8 cellular contexts compared by ENCODE assay signal in the genomic region with DNA sequence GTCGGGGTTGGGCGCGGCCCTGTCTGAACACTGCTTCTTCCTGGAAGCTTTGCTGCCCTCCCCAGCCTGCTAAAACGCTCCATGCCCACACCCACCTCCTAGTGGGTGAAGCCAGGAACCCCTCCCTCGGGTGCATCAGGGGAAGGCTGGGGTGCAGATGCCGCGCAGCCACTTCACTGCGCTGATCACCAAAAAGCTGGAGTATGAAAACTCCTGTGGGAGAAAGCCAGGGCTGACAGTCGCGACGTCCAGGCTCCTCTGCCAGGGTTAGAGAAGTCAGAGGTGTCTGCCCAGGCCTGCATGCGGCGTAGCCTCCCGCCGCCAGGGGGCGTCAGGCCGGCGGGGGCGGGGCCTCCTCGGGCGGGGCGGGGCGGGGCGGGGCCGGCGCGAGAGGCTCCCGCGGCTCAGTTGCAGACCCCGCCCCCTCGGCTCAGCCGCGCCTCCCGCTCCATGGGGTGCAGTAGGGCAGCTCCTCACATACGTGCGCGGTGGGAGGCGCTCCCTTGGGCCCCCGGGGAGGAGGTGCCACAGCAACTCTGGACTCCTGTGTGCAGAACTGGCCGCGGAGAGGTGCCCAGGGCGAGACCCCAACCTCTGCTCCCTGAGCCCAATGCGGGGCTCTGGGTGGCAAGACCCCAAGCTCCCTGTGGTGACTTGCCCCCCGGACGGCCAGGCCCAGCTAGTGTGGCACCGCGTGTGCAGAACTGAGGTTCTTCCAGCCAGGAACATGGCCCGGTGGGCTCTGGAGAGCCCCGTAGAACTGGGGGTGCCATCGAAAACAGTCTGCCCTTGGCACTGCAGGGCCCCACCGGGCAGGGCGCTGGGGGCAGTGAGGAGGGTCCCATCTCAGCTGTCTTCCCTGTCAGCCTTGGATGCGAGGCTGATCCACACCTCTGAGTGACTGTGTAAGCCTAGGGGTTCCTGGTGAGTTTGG. TPM values are rescaled to one million over a fixed set of nuclear protein-coding genes. Genes with fewer than 3 reads are reported as not detected.
DNase-seq lines count a peak whose midpoint lies in the region; ATAC-seq and FAIRE-seq lines count a peak whose summit lies in the region.

No MANE protein-coding gene starts in this region.

- peak overlapping the region; percentile 14 for H3K4me3 ChIP-seq in mesodermal cell (ENCODE audit: extremely low read depth, insufficient read depth, low read length, poor library complexity, severe bottlenecking)

- CTCF ChIA-PET in activated CD8-positive, alpha-beta T cell treated with anti-CD3 and anti-CD28 coated beads, Interleukin-2, amount 10 ng/mL, durations not matched to agents 7 days and 5 days (lab: Charles Lee), result interaction anchor here (0.8 to 7.8 kb wide), 17 partner anchors 10 to 1072 kb away, joined by 3 to 119 read pairs (median 7); partner anchors contain the start of genes ANKMY1, CAPN10 and GPR35

- peaks cover 29% of the 10 kb centered on the region for H3K4me1 ChIP-seq in mesodermal cell (ENCODE audit: control insufficient read depth, insufficient read depth, low read length, poor library complexity, severe bottlenecking)

- H3K36me3 Mint-ChIP-seq in activated CD8-positive, alpha-beta T cell treated with anti-CD3 and anti-CD28 coated beads, Interleukin-2, amount 10 ng/mL, durations not matched to agents 7 days and 5 days (ENCODE audit: low read depth), result peaks cover 51% of the 10 kb centered on the region

- peak overlapping the region; percentile 97 for H3K27ac Mint-ChIP-seq in activated CD8-positive, alpha-beta T cell treated with anti-CD3 and anti-CD28 coated beads, Interleukin-2, amount 10 ng/mL, durations not matched to agents 7 days and 5 days

- H3K27ac ChIP-seq in mesodermal cell (ENCODE audit: low read depth, low read length, severe bottlenecking), result peak overlapping the region; percentile 72

- no peaks in the 10 kb centered on the region for H3K9me3 Mint-ChIP-seq in activated CD8-positive, alpha-beta T cell treated with anti-CD3 and anti-CD28 coated beads, Interleukin-2, amount 10 ng/mL, durations not matched to agents 7 days and 5 days (ENCODE audit: insufficient read depth)

- H3K27me3 Mint-ChIP-seq in activated CD8-positive, alpha-beta T cell treated with anti-CD3 and anti-CD28 coated beads, Interleukin-2, amount 10 ng/mL, durations not matched to agents 7 days and 5 days (ENCODE audit: low read depth), result no peaks in the 10 kb centered on the region

- peak; percentile 70 for FAIRE-seq in GM19239 (lab: Jason Lieb, UNC)

- H3K4me3 Mint-ChIP-seq in activated CD8-positive, alpha-beta T cell treated with anti-CD3 and anti-CD28 coated beads, Interleukin-2, amount 10 ng/mL, durations not matched to agents 7 days and 5 days, result peak overlapping the region; percentile 86

- WGBS in mesodermal cell (ENCODE audit: insufficient coverage in 2 of 2), 2 experiments, result 29% methylated on average over 33 to 35 of the region's 53 CpGs

- ATAC-seq in HG03432 (IDR thresholded peaks at IDR 0.05; ENCODE audit: unreplicated experiment), result peak; percentile 51
- peak; percentile 70 for ATAC-seq in activated CD8-positive, alpha-beta T cell treated with anti-CD3 and anti-CD28 coated beads, Interleukin-2, amount 10 ng/mL, durations not matched to agents 7 days and 5 days

- DNase-seq in CD1c-positive myeloid dendritic cell (ENCODE audit: extremely low spot score) (peak; percentile 96), GM19239 (ENCODE audit: insufficient read length, low spot score) (peak; percentile 80), NCI-H774 (lab: John Stamatoyannopoulos, UW) (peak; percentile 82)
- DNase-seq in activated CD8-positive, alpha-beta T cell treated with anti-CD3 and anti-CD28 coated beads, Interleukin-2, amount 10 ng/mL, durations not matched to agents 7 days and 5 days, result peak; percentile 98
- peak; percentile 88 for DNase-seq in effector CD8-positive, alpha-beta T cell (lab: John Stamatoyannopoulos, UW)
- peak; percentile 95 for DNase-seq in stimulated activated CD8-positive, alpha-beta memory T cell treated with anti-CD3 and anti-CD28 coated beads, Interleukin-15, amount 100 ng/mL, for 48 hours (ENCODE audit: low read depth in 2 of 2)

- POLR2A ChIA-PET in activated CD8-positive, alpha-beta T cell treated with anti-CD3 and anti-CD28 coated beads, Interleukin-2, amount 10 ng/mL, durations not matched to agents 7 days and 5 days (lab: Charles Lee), result interaction anchor here (1.3 to 4.2 kb wide), 7 partner anchors 10 to 60 kb away, joined by 4 to 53 read pairs (median 7); partner anchors contain the start of gene CAPN10

- no peaks in the 10 kb centered on the region for H3K9me3 ChIP-seq in mesodermal cell (ENCODE audit: control insufficient read depth, low read length)

- H3K4me1 Mint-ChIP-seq in activated CD8-positive, alpha-beta T cell treated with anti-CD3 and anti-CD28 coated beads, Interleukin-2, amount 10 ng/mL, durations not matched to agents 7 days and 5 days (ENCODE audit: low read depth), result peaks cover 77% of the 10 kb centered on the region

- peaks cover 15% of the 10 kb centered on the region for H3K36me3 ChIP-seq in mesodermal cell (ENCODE audit: control insufficient read depth, insufficient read depth, low read length)

RNA-seq across cellular contexts. Expression of gene RNPEPL1, which starts 1.8 kb away (rescaled TPM):
- total RNA-seq in activated CD8-positive, alpha-beta T cell treated with anti-CD3 and anti-CD28 coated beads, Interleukin-2, amount 10 ng/mL, durations not matched to agents 7 days and 5 days, result 100 to 1,000 TPM; 110 to 113 TPM
- polyA plus RNA-seq in mesodermal cell (2013, experiment 1 of 2), result 30.9 TPM
- polyA plus RNA-seq in mesodermal cell (2013, experiment 2 of 2), result 26.6 TPM

RNA-seq across cellular contexts. Expression of gene DUSP28, which starts 6.3 kb away (rescaled TPM):
- total RNA-seq in activated CD8-positive, alpha-beta T cell treated with anti-CD3 and anti-CD28 coated beads, Interleukin-2, amount 10 ng/mL, durations not matched to agents 7 days and 5 days, result 1 to 10 TPM; 6.8 to 8.1 TPM
- polyA plus RNA-seq in mesodermal cell (2013, experiment 1 of 2), result 4.7 TPM
- 6.2 TPM for polyA plus RNA-seq in mesodermal cell (2013, experiment 2 of 2)

RNA-seq across cellular contexts. Expression of gene ANKMY1, which starts 8.7 kb away (rescaled TPM):
- 10 to 100 TPM; 27.9 to 33.3 TPM for total RNA-seq in activated CD8-positive, alpha-beta T cell treated with anti-CD3 and anti-CD28 coated beads, Interleukin-2, amount 10 ng/mL, durations not matched to agents 7 days and 5 days
- 7.9 TPM for polyA plus RNA-seq in mesodermal cell (2013, experiment 1 of 2)
- 6.0 TPM for polyA plus RNA-seq in mesodermal cell (2013, experiment 2 of 2)

RNA-seq across cellular contexts. Expression of gene CAPN10, which starts 20.1 kb away (rescaled TPM):
- 10 to 100 TPM; 53.0 to 61.2 TPM for total RNA-seq in activated CD8-positive, alpha-beta T cell treated with anti-CD3 and anti-CD28 coated beads, Interleukin-2, amount 10 ng/mL, durations not matched to agents 7 days and 5 days
- 35.4 TPM for polyA plus RNA-seq in mesodermal cell (2013, experiment 1 of 2)
- 24.0 TPM for polyA plus RNA-seq in mesodermal cell (2013, experiment 2 of 2)

RNA-seq across cellular contexts. Expression of gene GPR35, which starts 58.8 kb away (rescaled TPM):
- total RNA-seq in activated CD8-positive, alpha-beta T cell treated with anti-CD3 and anti-CD28 coated beads, Interleukin-2, amount 10 ng/mL, durations not matched to agents 7 days and 5 days, result 10 to 100 TPM; 21.6 to 23.8 TPM
- polyA plus RNA-seq in mesodermal cell (2013, experiment 1 of 2), result 0.37 TPM
- 0.30 TPM for polyA plus RNA-seq in mesodermal cell (2013, experiment 2 of 2)

Comparison
In these comparisons a context has a peak if more than half of its experiments do, and no peak if none do; other contexts are left out.
1. Peak in every context shown above with its lines: DNase-seq, ATAC-seq, H3K4me3 ChIP-seq and H3K27ac ChIP-seq.